Comparison of ENCODE assay signal across 25 cellular contexts in the genomic region with DNA sequence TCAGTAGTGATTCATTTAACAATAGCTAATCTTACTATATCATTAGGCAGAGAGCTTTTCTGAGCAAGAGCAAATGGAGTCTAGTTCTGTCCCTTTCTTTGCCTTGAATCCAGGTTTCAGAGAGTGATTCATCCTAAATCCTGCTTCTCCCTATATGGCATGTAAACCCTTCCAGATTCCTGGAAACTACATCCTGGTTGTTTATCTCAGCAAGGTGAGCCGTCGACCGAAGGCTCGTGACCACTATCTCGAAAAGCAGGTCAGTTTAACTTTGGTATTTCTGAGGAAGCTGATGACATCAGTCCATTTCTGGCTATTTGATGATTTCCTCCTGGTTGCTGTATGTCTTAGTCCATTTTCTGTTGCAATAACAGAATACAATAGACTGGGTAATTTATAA. TPM values are rescaled to one million over a fixed set of nuclear protein-coding genes. Genes with fewer than 3 reads are reported as not detected.
DNase-seq lines count a peak whose midpoint lies in the region; TF ChIP-seq lines count a peak whose summit lies in the region.
"Had no signal": no experiment of that assay in that cellular context is flagged by ENCODE, and none has a peak within 500 bp of the region (broad histone marks: within the 10 kb centered on the region; RNA-seq: fewer than 3 reads in every experiment).

No MANE protein-coding gene starts in this region.

- no peaks in the 10 kb centered on the region for H3F3A ChIP-seq in neural progenitor cell (ENCODE audit: low read depth)

- H3K27me3 ChIP-seq in esophagus muscularis mucosa, result no peaks in the 10 kb centered on the region
- no peaks in the 10 kb centered on the region for H3K27me3 ChIP-seq in colonic mucosa
- H3K27me3 ChIP-seq in neural progenitor cell, result no peaks in the 10 kb centered on the region
- H3K27me3 ChIP-seq: BE2C, BLaER1 had no signal

- H3K4me1 Mint-ChIP-seq in neural progenitor cell, result peaks cover 4% of the 10 kb centered on the region
- H3K4me1 Mint-ChIP-seq: CD14-positive monocyte; CD4-positive, alpha-beta memory T cell; CD4-positive, CD25-positive, alpha-beta regulatory T cell; CD8-positive, alpha-beta memory T cell had no signal

- no peak overlapping the region for H3K4me3 ChIP-seq in epithelial cell of esophagus (ENCODE audit: low read length)
- H3K4me3 ChIP-seq in esophagus muscularis mucosa, result no peak overlapping the region
- no peak overlapping the region for H3K4me3 ChIP-seq in colonic mucosa
- no peak overlapping the region for H3K4me3 ChIP-seq in neural progenitor cell
- H3K4me3 ChIP-seq: BLaER1, GM12878 had no signal

- H2AFZ ChIP-seq in neural progenitor cell (replicated peaks), result no peak overlapping the region

- no peak for TF ChIP-seq EP300 in esophagus muscularis mucosa (IDR thresholded peaks at IDR 0.05)

- H3K4me3 Mint-ChIP-seq in neural progenitor cell, result no peak overlapping the region
- H3K4me3 Mint-ChIP-seq: CD14-positive monocyte; CD4-positive, alpha-beta memory T cell; CD4-positive, CD25-positive, alpha-beta regulatory T cell; CD8-positive, alpha-beta memory T cell had no signal

- TF ChIP-seq POLR2A in esophagus muscularis mucosa (IDR thresholded peaks at IDR 0.05; ENCODE audit: low read depth), result no peak

- no peaks in the 10 kb centered on the region for H3K4me1 ChIP-seq in esophagus muscularis mucosa
- H3K4me1 ChIP-seq in colonic mucosa, result no peaks in the 10 kb centered on the region
- no peaks in the 10 kb centered on the region for H3K4me1 ChIP-seq in neural progenitor cell
- H3K4me1 ChIP-seq: BE2C, BLaER1 had no signal

- 88% methylated on average over 5 of the region's 5 CpGs for WGBS in esophagus muscularis mucosa

- intact Hi-C loops in esophagus muscularis mucosa (cut with DNase I) (no loop called here), colonic mucosa (cut with DNase I) (no loop called here)

- no peaks in the 10 kb centered on the region for H3K79me2 ChIP-seq in neural progenitor cell (ENCODE audit: low read depth)

- TF ChIP-seq CTCF in epithelial cell of esophagus (IDR thresholded peaks at IDR 0.05; ENCODE audit: insufficient read depth, low read depth, low read length, missing control alignments) (no peak), esophagus muscularis mucosa (IDR thresholded peaks at IDR 0.05) (no peak), colonic mucosa (IDR thresholded peaks at IDR 0.05) (no peak), neural progenitor cell (IDR thresholded peaks at IDR 0.05) (no peak)

- H3K27ac Mint-ChIP-seq in neural progenitor cell, result no peak overlapping the region
- H3K27ac Mint-ChIP-seq: CD14-positive monocyte; CD4-positive, alpha-beta memory T cell; CD4-positive, CD25-positive, alpha-beta regulatory T cell; CD8-positive, alpha-beta memory T cell had no signal

- no peak overlapping the region for H3K27ac ChIP-seq in esophagus muscularis mucosa (replicated peaks in 1 of 4)
- H3K27ac ChIP-seq in colonic mucosa, result no peak overlapping the region
- H3K27ac ChIP-seq in neural progenitor cell, result no peak overlapping the region
- H3K27ac ChIP-seq: BLaER1 had no signal

- H3K9me3 ChIP-seq in esophagus muscularis mucosa, result no peaks in the 10 kb centered on the region
- H3K9me3 ChIP-seq in colonic mucosa, result no peaks in the 10 kb centered on the region
- H3K9me3 ChIP-seq in neural progenitor cell (ENCODE audit: low read depth), result no peaks in the 10 kb centered on the region
- H3K9me3 ChIP-seq: BE2C, BLaER1 had no signal

- H3K9ac ChIP-seq in colonic mucosa (ENCODE audit: low read depth in 2 of 2, low read length in 2 of 2) (no peak overlapping the region), neural progenitor cell (no peak overlapping the region)
- H3K9ac ChIP-seq: BLaER1 had no signal

- no peaks in the 10 kb centered on the region for H3K9me3 Mint-ChIP-seq in neural progenitor cell
- H3K9me3 Mint-ChIP-seq: CD4-positive, alpha-beta memory T cell had no signal

- peaks cover 3% of the 10 kb centered on the region for H3K27me3 Mint-ChIP-seq in neural progenitor cell (ENCODE audit: insufficient read depth, low read depth)
- H3K27me3 Mint-ChIP-seq: CD4-positive, CD25-positive, alpha-beta regulatory T cell had no signal

- no peak overlapping the region for H3K4me2 ChIP-seq in neural progenitor cell
- H3K4me2 ChIP-seq: BLaER1 had no signal

- H3K36me3 ChIP-seq in esophagus muscularis mucosa (no peaks in the 10 kb centered on the region), colonic mucosa (no peaks in the 10 kb centered on the region), neural progenitor cell (no peaks in the 10 kb centered on the region)
- H3K36me3 ChIP-seq: BE2C, BLaER1 had no signal

- DNase-seq in epithelial cell of esophagus (ENCODE audit: low read depth), result peak; percentile 3
- DNase-seq in kidney tubule cell (ENCODE audit: low spot score), result peak; percentile 55
- DNase-seq in esophagus muscularis mucosa (ENCODE audit: extremely low spot score), result no peak
- DNase-seq in colonic mucosa, result no peak
- DNase-seq in neural progenitor cell (ENCODE audit: low spot score), result no peak
- DNase-seq: 8988T; ACHN; BE2C; C1 segment of cervical spinal cord; CD4-positive, alpha-beta memory T cell; CD4-positive, CD25-positive, alpha-beta regulatory T cell; CD8-positive, alpha-beta memory T cell; COR-L47; DMS 273 treated with DMSO at 0.1 percent for 48 hours; DMS153; DMS53; DMS79; DND-41; EL; GDM1 had no signal

- H4K20me1 ChIP-seq in neural progenitor cell (ENCODE audit: low read depth), result no peaks in the 10 kb centered on the region
- H4K20me1 ChIP-seq: BLaER1 had no signal

- H3K36me3 Mint-ChIP-seq in neural progenitor cell, result no peaks in the 10 kb centered on the region
- H3K36me3 Mint-ChIP-seq: CD14-positive monocyte; CD4-positive, alpha-beta memory T cell; CD4-positive, CD25-positive, alpha-beta regulatory T cell; CD8-positive, alpha-beta memory T cell had no signal

RNA-seq across cellular contexts. Expression of gene ERVMER34-1, which starts 40.7 kb away (rescaled TPM):
- total RNA-seq in esophagus muscularis mucosa (under 1 TPM in 3 of 4 donors, not detected in 1; 0.11 to 0.19 (median 0.17) TPM), colonic mucosa (1 to 10 TPM in 1 of 2 donors, under 1 TPM in 1; 0.77 to 1.1 TPM), neural progenitor cell (ENCODE audit: low replicate concordance) (2.0 and 2.1 TPM in 2 replicates)
- total RNA-seq: CD4-positive, alpha-beta memory T cell; CD4-positive, CD25-positive, alpha-beta regulatory T cell; Daoy; G401; GM12878 had no signal

Comparison
In these comparisons a context has a peak if more than half of its experiments do, and no peak if none do; other contexts are left out.
1. DNase-seq: peak in epithelial cell of esophagus (single experiment) and kidney tubule cell (single experiment); none in esophagus muscularis mucosa (single experiment), colonic mucosa (single experiment) and neural progenitor cell (single experiment).